ENCODE assay signal across 1 cellular context in the genomic region with DNA sequence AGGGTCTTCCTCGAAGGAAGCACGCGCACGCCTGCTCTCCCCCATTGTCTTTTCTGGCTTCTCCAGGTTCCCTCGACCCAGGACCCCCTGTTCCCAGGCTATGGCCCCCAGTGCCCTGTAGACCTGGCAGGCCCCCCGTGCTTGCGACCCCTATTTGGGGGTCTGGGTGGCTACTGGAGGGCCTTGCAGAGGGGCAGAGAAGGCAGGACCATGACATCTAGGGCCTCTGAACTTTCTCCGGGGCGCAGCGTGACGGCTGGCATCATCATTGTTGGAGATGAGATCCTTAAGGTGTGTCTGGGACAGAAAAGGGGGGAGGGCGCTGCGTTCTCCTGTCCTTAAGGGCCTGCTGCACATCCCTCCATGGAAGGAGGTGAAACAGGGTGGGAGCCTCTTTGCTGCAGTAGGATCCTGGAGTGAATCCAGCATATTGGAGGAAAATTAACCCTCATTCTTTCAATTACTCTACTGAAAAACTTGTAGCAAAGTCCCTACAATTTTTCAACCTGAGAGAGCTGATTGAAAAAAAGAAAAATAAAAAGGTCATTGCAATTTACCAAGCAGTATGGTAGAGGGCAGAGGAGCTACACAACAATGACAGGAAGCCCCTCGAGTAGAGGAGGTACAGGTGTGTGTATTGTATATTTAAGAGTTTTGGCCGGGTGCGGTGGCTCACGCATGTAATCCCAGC.
TF ChIP-seq lines count a peak whose summit lies in the region.

No MANE protein-coding gene starts in this region.

TF ChIP-seq in K562, 482 proteins besides CTCF, POLR2A, EP300 and RAD21 (continues in another document):
- TF ChIP-seq CREM (IDR thresholded peaks at IDR 0.05; ENCODE audit: low read depth) (no peak), HES1 (IDR thresholded peaks at IDR 0.05; ENCODE audit: low read depth) (no peak), ZBTB8A (IDR thresholded peaks at IDR 0.05; ENCODE audit: partially characterized antibody) (no peak), ZNF76 (CRISPR knock-in tag; IDR thresholded peaks at IDR 0.05; ENCODE audit: borderline replicate concordance) (no peak), POLR2G (IDR thresholded peaks at IDR 0.05; ENCODE audit: low read depth, low read length) (peak; percentile 49), TOE1 (IDR thresholded peaks at IDR 0.05; ENCODE audit: borderline replicate concordance) (no peak), TOE1 (CRISPR knock-in tag; IDR thresholded peaks at IDR 0.05; ENCODE audit: borderline replicate concordance, low read depth) (no peak), CXXC5 (CRISPR knock-in tag; IDR thresholded peaks at IDR 0.05) (no peak), ZNF740 (CRISPR knock-in tag; IDR thresholded peaks at IDR 0.05) (no peak), ZNF740 (tag; IDR thresholded peaks at IDR 0.05) (no peak), ZC3H4 (CRISPR knock-in tag; IDR thresholded peaks at IDR 0.05; ENCODE audit: borderline replicate concordance) (no peak), THAP12 (CRISPR knock-in tag; IDR thresholded peaks at IDR 0.05) (no peak), ZBTB1 (CRISPR knock-in tag; IDR thresholded peaks at IDR 0.05; ENCODE audit: borderline replicate concordance, low read depth) (no peak), ZBTB40 (IDR thresholded peaks at IDR 0.05) (no peak), ZBTB40 (CRISPR knock-in tag; IDR thresholded peaks at IDR 0.05) (no peak), E2F1 (CRISPR knock-in tag; IDR thresholded peaks at IDR 0.05) (no peak), STAG1 (CRISPR knock-in tag; IDR thresholded peaks at IDR 0.05; ENCODE audit: borderline replicate concordance) (0 out of 2 replicates have a peak, but pooled peaks have one; percentile 13), XRCC4 (IDR thresholded peaks at IDR 0.05; ENCODE audit: extremely low read depth, insufficient read depth, insufficient read length) (no peak), YY1 (IDR thresholded peaks at IDR 0.05; ENCODE audit: borderline replicate concordance in 1 of 3, control insufficient read depth in 1 of 3, extremely low read depth in 1 of 3, insufficient read depth in 3 of 3, insufficient read length in 1 of 3, insufficient replicate concordance in 2 of 3, low read depth in 1 of 3, low read length in 2 of 3) (no peak)
- TF ChIP-seq, protein P1, sequence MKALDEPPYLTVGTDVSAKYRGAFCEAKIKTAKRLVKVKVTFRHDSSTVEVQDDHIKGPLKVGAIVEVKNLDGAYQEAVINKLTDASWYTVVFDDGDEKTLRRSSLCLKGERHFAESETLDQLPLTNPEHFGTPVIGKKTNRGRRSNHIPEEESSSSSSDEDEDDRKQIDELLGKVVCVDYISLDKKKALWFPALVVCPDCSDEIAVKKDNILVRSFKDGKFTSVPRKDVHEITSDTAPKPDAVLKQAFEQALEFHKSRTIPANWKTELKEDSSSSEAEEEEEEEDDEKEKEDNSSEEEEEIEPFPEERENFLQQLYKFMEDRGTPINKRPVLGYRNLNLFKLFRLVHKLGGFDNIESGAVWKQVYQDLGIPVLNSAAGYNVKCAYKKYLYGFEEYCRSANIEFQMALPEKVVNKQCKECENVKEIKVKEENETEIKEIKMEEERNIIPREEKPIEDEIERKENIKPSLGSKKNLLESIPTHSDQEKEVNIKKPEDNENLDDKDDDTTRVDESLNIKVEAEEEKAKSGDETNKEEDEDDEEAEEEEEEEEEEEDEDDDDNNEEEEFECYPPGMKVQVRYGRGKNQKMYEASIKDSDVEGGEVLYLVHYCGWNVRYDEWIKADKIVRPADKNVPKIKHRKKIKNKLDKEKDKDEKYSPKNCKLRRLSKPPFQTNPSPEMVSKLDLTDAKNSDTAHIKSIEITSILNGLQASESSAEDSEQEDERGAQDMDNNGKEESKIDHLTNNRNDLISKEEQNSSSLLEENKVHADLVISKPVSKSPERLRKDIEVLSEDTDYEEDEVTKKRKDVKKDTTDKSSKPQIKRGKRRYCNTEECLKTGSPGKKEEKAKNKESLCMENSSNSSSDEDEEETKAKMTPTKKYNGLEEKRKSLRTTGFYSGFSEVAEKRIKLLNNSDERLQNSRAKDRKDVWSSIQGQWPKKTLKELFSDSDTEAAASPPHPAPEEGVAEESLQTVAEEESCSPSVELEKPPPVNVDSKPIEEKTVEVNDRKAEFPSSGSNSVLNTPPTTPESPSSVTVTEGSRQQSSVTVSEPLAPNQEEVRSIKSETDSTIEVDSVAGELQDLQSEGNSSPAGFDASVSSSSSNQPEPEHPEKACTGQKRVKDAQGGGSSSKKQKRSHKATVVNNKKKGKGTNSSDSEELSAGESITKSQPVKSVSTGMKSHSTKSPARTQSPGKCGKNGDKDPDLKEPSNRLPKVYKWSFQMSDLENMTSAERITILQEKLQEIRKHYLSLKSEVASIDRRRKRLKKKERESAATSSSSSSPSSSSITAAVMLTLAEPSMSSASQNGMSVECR (CRISPR knock-in tag; IDR thresholded peaks at IDR 0.05): 0 out of 2 replicates have a peak, but pooled peaks have one; percentile 4
- TF ChIP-seq, protein P2, sequence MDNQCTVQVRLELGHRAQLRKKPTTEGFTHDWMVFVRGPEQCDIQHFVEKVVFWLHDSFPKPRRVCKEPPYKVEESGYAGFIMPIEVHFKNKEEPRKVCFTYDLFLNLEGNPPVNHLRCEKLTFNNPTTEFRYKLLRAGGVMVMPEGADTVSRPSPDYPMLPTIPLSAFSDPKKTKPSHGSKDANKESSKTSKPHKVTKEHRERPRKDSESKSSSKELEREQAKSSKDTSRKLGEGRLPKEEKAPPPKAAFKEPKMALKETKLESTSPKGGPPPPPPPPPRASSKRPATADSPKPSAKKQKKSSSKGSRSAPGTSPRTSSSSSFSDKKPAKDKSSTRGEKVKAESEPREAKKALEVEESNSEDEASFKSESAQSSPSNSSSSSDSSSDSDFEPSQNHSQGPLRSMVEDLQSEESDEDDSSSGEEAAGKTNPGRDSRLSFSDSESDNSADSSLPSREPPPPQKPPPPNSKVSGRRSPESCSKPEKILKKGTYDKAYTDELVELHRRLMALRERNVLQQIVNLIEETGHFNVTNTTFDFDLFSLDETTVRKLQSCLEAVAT (IDR thresholded peaks at IDR 0.05): no peak
- TF ChIP-seq, protein P3, sequence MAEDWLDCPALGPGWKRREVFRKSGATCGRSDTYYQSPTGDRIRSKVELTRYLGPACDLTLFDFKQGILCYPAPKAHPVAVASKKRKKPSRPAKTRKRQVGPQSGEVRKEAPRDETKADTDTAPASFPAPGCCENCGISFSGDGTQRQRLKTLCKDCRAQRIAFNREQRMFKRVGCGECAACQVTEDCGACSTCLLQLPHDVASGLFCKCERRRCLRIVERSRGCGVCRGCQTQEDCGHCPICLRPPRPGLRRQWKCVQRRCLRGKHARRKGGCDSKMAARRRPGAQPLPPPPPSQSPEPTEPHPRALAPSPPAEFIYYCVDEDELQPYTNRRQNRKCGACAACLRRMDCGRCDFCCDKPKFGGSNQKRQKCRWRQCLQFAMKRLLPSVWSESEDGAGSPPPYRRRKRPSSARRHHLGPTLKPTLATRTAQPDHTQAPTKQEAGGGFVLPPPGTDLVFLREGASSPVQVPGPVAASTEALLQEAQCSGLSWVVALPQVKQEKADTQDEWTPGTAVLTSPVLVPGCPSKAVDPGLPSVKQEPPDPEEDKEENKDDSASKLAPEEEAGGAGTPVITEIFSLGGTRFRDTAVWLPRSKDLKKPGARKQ (CRISPR knock-in tag; IDR thresholded peaks at IDR 0.05): no peak
- TF ChIP-seq, protein P4, sequence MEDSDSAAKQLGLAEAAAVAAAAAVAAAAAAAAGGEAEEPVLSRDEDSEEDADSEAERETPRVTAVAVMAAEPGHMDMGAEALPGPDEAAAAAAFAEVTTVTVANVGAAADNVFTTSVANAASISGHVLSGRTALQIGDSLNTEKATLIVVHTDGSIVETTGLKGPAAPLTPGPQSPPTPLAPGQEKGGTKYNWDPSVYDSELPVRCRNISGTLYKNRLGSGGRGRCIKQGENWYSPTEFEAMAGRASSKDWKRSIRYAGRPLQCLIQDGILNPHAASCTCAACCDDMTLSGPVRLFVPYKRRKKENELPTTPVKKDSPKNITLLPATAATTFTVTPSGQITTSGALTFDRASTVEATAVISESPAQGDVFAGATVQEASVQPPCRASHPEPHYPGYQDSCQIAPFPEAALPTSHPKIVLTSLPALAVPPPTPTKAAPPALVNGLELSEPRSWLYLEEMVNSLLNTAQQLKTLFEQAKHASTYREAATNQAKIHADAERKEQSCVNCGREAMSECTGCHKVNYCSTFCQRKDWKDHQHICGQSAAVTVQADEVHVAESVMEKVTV (CRISPR knock-in tag; IDR thresholded peaks at IDR 0.05): no peak
